ENCODE assay signal across 12 cellular contexts in the genomic region with DNA sequence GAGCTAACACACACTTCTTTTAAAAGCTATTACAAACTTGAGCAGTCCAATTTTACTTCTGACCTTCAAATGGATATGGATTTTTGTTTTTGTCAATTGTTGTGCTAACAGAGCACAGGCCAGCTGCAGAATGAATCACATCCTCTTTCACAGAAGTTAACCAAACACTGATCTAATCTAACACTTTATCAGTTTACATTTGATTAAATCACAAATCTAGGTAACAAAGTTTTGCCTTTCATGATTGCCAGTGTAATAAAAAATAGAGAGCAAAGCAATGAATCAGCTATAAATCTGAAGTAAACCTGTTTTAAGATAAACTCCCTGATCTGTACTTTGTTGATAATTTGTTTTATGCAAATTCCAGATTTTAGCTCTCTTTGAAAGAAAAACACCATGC.
DNase-seq lines count a peak whose midpoint lies in the region; ATAC-seq, FAIRE-seq and TF ChIP-seq lines count a peak whose summit lies in the region.
"Had no signal": no experiment of that assay in that cellular context is flagged by ENCODE, and none has a peak within 500 bp of the region (broad histone marks: within the 10 kb centered on the region; RNA-seq: fewer than 3 reads in every experiment).

No MANE protein-coding gene starts in this region.

- H3K36me3 ChIP-seq in PC-3 (ENCODE audit: low read depth, low read length), result peaks cover 9% of the 10 kb centered on the region

- H4K20me1 ChIP-seq in PC-3 (ENCODE audit: low read length), result peaks cover 4% of the 10 kb centered on the region; the same call in 1 of the 2 replicates

- no peak overlapping the region for H3K4me3 ChIP-seq in PC-3 (ENCODE audit: low read length)

- H3F3A ChIP-seq in PC-3 (ENCODE audit: low read length, unreplicated experiment), result peaks cover 4% of the 10 kb centered on the region

- no peaks in the 10 kb centered on the region for H3K79me2 ChIP-seq in PC-3 (ENCODE audit: low read length)

- FAIRE-seq in endometrium (lab: Jason Lieb, UNC), result peak; percentile 88

- ATAC-seq in PC-3, result peak; percentile 89
- no peak for ATAC-seq in GM19328 (IDR thresholded peaks at IDR 0.05; ENCODE audit: unreplicated experiment)

- DNase-seq in activated CD4-positive, alpha-beta T cell treated with anti-CD3 and anti-CD28 coated beads, Interleukin-2, amount 10 ng/mL, durations not matched to agents 24 days and 14 days, result no peak
- DNase-seq in activated CD4-positive, alpha-beta T cell treated with anti-CD3 and anti-CD28 coated beads for 48 hours, result no peak
- DNase-seq in PC-3, result peak; percentile 62
- DNase-seq in renal cortical epithelial cell (ENCODE audit: low read depth), result peak; percentile 36
- no peak for DNase-seq in NCI-H510A (lab: John Stamatoyannopoulos, UW)
- no peak for DNase-seq in SKM-1 (lab: John Stamatoyannopoulos, UW; ENCODE audit: unreplicated experiment)
- DNase-seq: activated gamma-delta T cell, NCI-H1048 had no signal

- peak overlapping the region; percentile 40 for H3K4me3 Mint-ChIP-seq in activated CD4-positive, alpha-beta T cell treated with anti-CD3 and anti-CD28 coated beads, Interleukin-2, amount 10 ng/mL, durations not matched to agents 24 days and 14 days
- H3K4me3 Mint-ChIP-seq: dendritic cell treated with granulocyte-macrophage colony-stimulating factor and Interleukin-4, amounts not matched to agents 40 ng/mL and 50 ng/mL, for 4 days; neural crest cell had no signal

- no peak overlapping the region for H3K9ac ChIP-seq in PC-3 (ENCODE audit: low read length)

- POLR2A ChIA-PET in PC-3 (lab: Charles Lee; ENCODE audit: unreplicated experiment), result interaction anchor here (0.7 kb wide), 1 partner anchor 11 kb away, joined by 4 read pairs; no protein-coding TSS in a partner anchor

- H3K27me3 Mint-ChIP-seq in activated CD4-positive, alpha-beta T cell treated with anti-CD3 and anti-CD28 coated beads, Interleukin-2, amount 10 ng/mL, durations not matched to agents 24 days and 14 days, result no peaks in the 10 kb centered on the region
- H3K27me3 Mint-ChIP-seq: dendritic cell treated with granulocyte-macrophage colony-stimulating factor and Interleukin-4, amounts not matched to agents 40 ng/mL and 50 ng/mL, for 4 days had no signal

- H3K4me1 Mint-ChIP-seq in activated CD4-positive, alpha-beta T cell treated with anti-CD3 and anti-CD28 coated beads, Interleukin-2, amount 10 ng/mL, durations not matched to agents 24 days and 14 days, result peaks cover 16% of the 10 kb centered on the region

- peaks cover 4% of the 10 kb centered on the region for H3K9me3 Mint-ChIP-seq in activated CD4-positive, alpha-beta T cell treated with anti-CD3 and anti-CD28 coated beads, Interleukin-2, amount 10 ng/mL, durations not matched to agents 24 days and 14 days
- H3K9me3 Mint-ChIP-seq: dendritic cell treated with granulocyte-macrophage colony-stimulating factor and Interleukin-4, amounts not matched to agents 40 ng/mL and 50 ng/mL, for 4 days had no signal

- no peak for TF ChIP-seq CTCF in PC-3 (conservative IDR thresholded peaks at IDR 0.05; ENCODE audit: low read depth, low read length)

- peaks cover 20% of the 10 kb centered on the region for H3K4me1 ChIP-seq in PC-3 (ENCODE audit: insufficient read depth, low read length)

- peak overlapping the region; percentile 35 for H3K27ac ChIP-seq in PC-3 (ENCODE audit: low read length)

- H3K27me3 ChIP-seq in PC-3 (ENCODE audit: low read length), result no peaks in the 10 kb centered on the region

- H3K9me3 ChIP-seq in PC-3 (ENCODE audit: low read length), result no peaks in the 10 kb centered on the region

- BruUV-seq in PC-3 (replicated peaks; lab: Mats Ljungman, UMichigan), result no TSS peak

- H2AFZ ChIP-seq in PC-3 (ENCODE audit: low read length), result no peak overlapping the region

- intact Hi-C loops in activated CD4-positive, alpha-beta T cell treated with anti-CD3 and anti-CD28 coated beads, Interleukin-2, amount 10 ng/mL, durations not matched to agents 24 days and 14 days (cut with micrococcal nuclease), result loop anchor here (2.0 to 5.0 kb wide), 3 partner anchors 67 to 337 kb away; a partner anchor contains a TSS
- intact Hi-C loops in PC-3 (cut with micrococcal nuclease), result loop anchor here (10.0 kb wide), 1 partner anchor 524 kb away; no protein-coding TSS in a partner anchor

- H3K9me2 ChIP-seq in PC-3 (replicated peaks; ENCODE audit: low read length), result no peaks in the 10 kb centered on the region

- H3K27ac Mint-ChIP-seq in activated CD4-positive, alpha-beta T cell treated with anti-CD3 and anti-CD28 coated beads, Interleukin-2, amount 10 ng/mL, durations not matched to agents 24 days and 14 days, result peak overlapping the region; percentile 61
- H3K27ac Mint-ChIP-seq: dendritic cell treated with granulocyte-macrophage colony-stimulating factor and Interleukin-4, amounts not matched to agents 40 ng/mL and 50 ng/mL, for 4 days had no signal

- H3K36me3 Mint-ChIP-seq in activated CD4-positive, alpha-beta T cell treated with anti-CD3 and anti-CD28 coated beads, Interleukin-2, amount 10 ng/mL, durations not matched to agents 24 days and 14 days (ENCODE audit: low read depth), result peaks cover 52% of the 10 kb centered on the region

- peak overlapping the region; percentile 47; the same call in 1 of the 2 replicates for H3K4me2 ChIP-seq in PC-3 (ENCODE audit: low read length)

- CTCF ChIA-PET in PC-3 (lab: Charles Lee), result no interaction called here

Comparison
In these comparisons a context has a peak if more than half of its experiments do, and no peak if none do; other contexts are left out.
1. DNase-seq: peak in PC-3 (single experiment) and renal cortical epithelial cell (single experiment); none in activated CD4-positive, alpha-beta T cell treated with anti-CD3 and anti-CD28 coated beads, Interleukin-2, amount 10 ng/mL, durations not matched to agents 24 days and 14 days (single experiment), activated CD4-positive, alpha-beta T cell treated with anti-CD3 and anti-CD28 coated beads for 48 hours (single experiment), NCI-H510A (single experiment) and SKM-1 (single experiment).